ENCODE assay signal across 8 cellular contexts in the genomic region with DNA sequence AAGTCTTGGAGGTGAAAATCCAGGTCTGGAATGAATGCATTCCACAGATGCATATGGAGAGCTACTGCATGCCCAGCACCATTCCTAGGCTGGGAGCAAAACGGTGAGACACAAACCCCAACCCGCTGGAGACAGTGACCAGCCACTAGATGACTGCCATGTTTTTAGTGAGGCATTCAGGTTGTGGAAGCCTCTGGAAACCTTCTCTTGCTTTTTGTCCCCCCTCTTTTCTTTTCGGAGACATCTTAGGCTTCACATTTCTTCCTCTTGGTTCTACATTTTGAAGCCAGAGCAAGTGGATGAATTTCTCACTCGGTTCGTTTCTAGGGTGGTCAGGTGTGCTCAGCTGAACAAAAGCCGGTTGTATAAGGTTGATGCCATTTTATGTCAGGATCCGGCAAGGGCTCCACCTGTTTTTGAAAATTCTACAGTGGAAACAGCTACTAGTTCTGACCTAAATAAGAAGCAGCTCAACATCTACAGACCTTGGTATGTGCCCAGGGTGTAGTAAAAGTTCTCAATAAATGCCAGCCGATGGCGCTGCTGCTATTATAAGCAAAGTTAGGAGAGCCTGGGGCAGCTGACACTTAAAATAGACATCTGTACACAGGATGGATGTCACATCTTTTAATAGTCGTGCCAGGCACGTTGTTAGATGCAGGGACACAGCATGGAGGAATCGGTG. TPM values are rescaled to one million over a fixed set of nuclear protein-coding genes. Genes with fewer than 3 reads are reported as not detected.
DNase-seq lines count a peak whose midpoint lies in the region; ATAC-seq lines count a peak whose summit lies in the region.

No MANE protein-coding gene starts in this region.

- DNase-seq in activated naive CD4-positive, alpha-beta T cell treated with Interleukin-2 at 50 U/mL for 16 hours: peak; percentile 14
- DNase-seq in activated naive CD4-positive, alpha-beta T cell (lab: John Stamatoyannopoulos, UW): no peak
- peak; percentile 51 for DNase-seq in NCI-H2107 (lab: John Stamatoyannopoulos, UW)
- peak; percentile 39 for DNase-seq in activated T-helper 2 cell treated with anti-CD3 and anti-CD28 coated beads, Interferon-gamma antibody, Interleukin-2, Interleukin-4, amounts not matched to agents 10 μg/mL and 5 μg/mL and 100 μg/mL, durations not matched to agents 14 hours and 24 hours and 36 hours (ENCODE audit: low spot score)
- DNase-seq in left cardiac atrium: peak; percentile 48
- DNase-seq in renal cortical epithelial cell (ENCODE audit: low read depth): peak; percentile 32
- no peak for DNase-seq in left lobe of liver (ENCODE audit: low spot score)

- no peaks in the 10 kb centered on the region for H3K27me3 Mint-ChIP-seq in activated T-helper 2 cell treated with anti-CD3 and anti-CD28 coated beads, Interferon-gamma antibody, Interleukin-2, Interleukin-4, amounts not matched to agents 10 μg/mL and 5 μg/mL and 100 μg/mL, durations not matched to agents 14 hours and 24 hours and 36 hours (ENCODE audit: low read depth)

- peaks cover 53% of the 10 kb centered on the region for H3K4me1 Mint-ChIP-seq in activated T-helper 2 cell treated with anti-CD3 and anti-CD28 coated beads, Interferon-gamma antibody, Interleukin-2, Interleukin-4, amounts not matched to agents 10 μg/mL and 5 μg/mL and 100 μg/mL, durations not matched to agents 14 hours and 24 hours and 36 hours (ENCODE audit: low read depth)

- peak overlapping the region; percentile 89 for H3K27ac Mint-ChIP-seq in activated T-helper 2 cell treated with anti-CD3 and anti-CD28 coated beads, Interferon-gamma antibody, Interleukin-2, Interleukin-4, amounts not matched to agents 10 μg/mL and 5 μg/mL and 100 μg/mL, durations not matched to agents 14 hours and 24 hours and 36 hours

- ATAC-seq in left cardiac atrium (peak; percentile 3 to 6), left lobe of liver (no peak), GM18907 (IDR thresholded peaks at IDR 0.05; ENCODE audit: unreplicated experiment) (no peak)

- H3K36me3 Mint-ChIP-seq in activated T-helper 2 cell treated with anti-CD3 and anti-CD28 coated beads, Interferon-gamma antibody, Interleukin-2, Interleukin-4, amounts not matched to agents 10 μg/mL and 5 μg/mL and 100 μg/mL, durations not matched to agents 14 hours and 24 hours and 36 hours (ENCODE audit: low read depth): peaks cover 3% of the 10 kb centered on the region

- intact Hi-C loops in activated T-helper 2 cell treated with anti-CD3 and anti-CD28 coated beads, Interferon-gamma antibody, Interleukin-2, Interleukin-4, amounts not matched to agents 10 μg/mL and 5 μg/mL and 100 μg/mL, durations not matched to agents 14 hours and 24 hours and 36 hours (cut with micrococcal nuclease): loop anchor here (2.0 to 5.0 kb wide), 7 partner anchors 180 to 1015 kb away; partner anchors contain the start of genes EIF5, RCOR1 and WDR20
- intact Hi-C loops in left cardiac atrium (cut with DNase I): loop anchor here (5.0 to 10.0 kb wide), 2 partner anchors 230 to 253 kb away; partner anchors contain the start of gene HSP90AA1 (in 1 of the 2)

- no peaks in the 10 kb centered on the region for H3K9me3 Mint-ChIP-seq in activated T-helper 2 cell treated with anti-CD3 and anti-CD28 coated beads, Interferon-gamma antibody, Interleukin-2, Interleukin-4, amounts not matched to agents 10 μg/mL and 5 μg/mL and 100 μg/mL, durations not matched to agents 14 hours and 24 hours and 36 hours

- peak overlapping the region; percentile 83 for H3K4me3 Mint-ChIP-seq in activated T-helper 2 cell treated with anti-CD3 and anti-CD28 coated beads, Interferon-gamma antibody, Interleukin-2, Interleukin-4, amounts not matched to agents 10 μg/mL and 5 μg/mL and 100 μg/mL, durations not matched to agents 14 hours and 24 hours and 36 hours (ENCODE audit: low read depth)

RNA-seq across cellular contexts. Expression of gene ZNF839, which starts 1.8 kb away (rescaled TPM):
- 16.4 and 17.3 TPM in 2 replicates for total RNA-seq in activated T-helper 2 cell treated with anti-CD3 and anti-CD28 coated beads, Interferon-gamma antibody, Interleukin-2, Interleukin-4, amounts not matched to agents 10 μg/mL and 5 μg/mL and 100 μg/mL, durations not matched to agents 14 hours and 24 hours and 36 hours
- total RNA-seq in left cardiac atrium (1 to 10 TPM; 5.9 to 6.4 TPM), renal cortical epithelial cell (11.1 and 12.5 TPM in 2 replicates), left lobe of liver (8.0 TPM)

RNA-seq across cellular contexts. Expression of gene MOK, which starts 12.7 kb away (rescaled TPM):
- total RNA-seq in activated T-helper 2 cell treated with anti-CD3 and anti-CD28 coated beads, Interferon-gamma antibody, Interleukin-2, Interleukin-4, amounts not matched to agents 10 μg/mL and 5 μg/mL and 100 μg/mL, durations not matched to agents 14 hours and 24 hours and 36 hours: 4.8 and 6.8 TPM in 2 replicates
- total RNA-seq in left cardiac atrium (10 to 100 TPM; 10.8 to 15.3 TPM), renal cortical epithelial cell (11.6 and 18.2 TPM in 2 replicates), left lobe of liver (3.2 TPM)

RNA-seq across cellular contexts. Expression of gene CINP, which starts 45.0 kb away (rescaled TPM):
- 39.6 and 42.9 TPM in 2 replicates for total RNA-seq in activated T-helper 2 cell treated with anti-CD3 and anti-CD28 coated beads, Interferon-gamma antibody, Interleukin-2, Interleukin-4, amounts not matched to agents 10 μg/mL and 5 μg/mL and 100 μg/mL, durations not matched to agents 14 hours and 24 hours and 36 hours
- total RNA-seq in left cardiac atrium (10 to 100 TPM; 30.0 to 31.9 TPM), renal cortical epithelial cell (36.0 and 45.5 TPM in 2 replicates), left lobe of liver (20.8 TPM)

RNA-seq across cellular contexts. Expression of gene TECPR2, which starts 45.0 kb away (rescaled TPM):
- 7.8 and 12.8 TPM in 2 replicates for total RNA-seq in activated T-helper 2 cell treated with anti-CD3 and anti-CD28 coated beads, Interferon-gamma antibody, Interleukin-2, Interleukin-4, amounts not matched to agents 10 μg/mL and 5 μg/mL and 100 μg/mL, durations not matched to agents 14 hours and 24 hours and 36 hours
- 10 to 100 TPM; 20.9 to 29.6 TPM for total RNA-seq in left cardiac atrium
- 13.7 and 40.1 TPM in 2 replicates for total RNA-seq in renal cortical epithelial cell
- 15.1 TPM for total RNA-seq in left lobe of liver

Comparison
In these comparisons a context has a peak if more than half of its experiments do, and no peak if none do; other contexts are left out.
1. DNase-seq: peak in activated naive CD4-positive, alpha-beta T cell treated with Interleukin-2 at 50 U/mL for 16 hours (single experiment), NCI-H2107 (single experiment), activated T-helper 2 cell treated with anti-CD3 and anti-CD28 coated beads, Interferon-gamma antibody, Interleukin-2, Interleukin-4, amounts not matched to agents 10 μg/mL and 5 μg/mL and 100 μg/mL, durations not matched to agents 14 hours and 24 hours and 36 hours (single experiment), left cardiac atrium (single experiment) and renal cortical epithelial cell (single experiment); none in activated naive CD4-positive, alpha-beta T cell (0 of 4) and left lobe of liver (single experiment).
2. ATAC-seq: peak in left cardiac atrium (2 of 2); none in left lobe of liver (single experiment) and GM18907 (single experiment).